ENCODE assay signal across 8 cellular contexts in the genomic region with DNA sequence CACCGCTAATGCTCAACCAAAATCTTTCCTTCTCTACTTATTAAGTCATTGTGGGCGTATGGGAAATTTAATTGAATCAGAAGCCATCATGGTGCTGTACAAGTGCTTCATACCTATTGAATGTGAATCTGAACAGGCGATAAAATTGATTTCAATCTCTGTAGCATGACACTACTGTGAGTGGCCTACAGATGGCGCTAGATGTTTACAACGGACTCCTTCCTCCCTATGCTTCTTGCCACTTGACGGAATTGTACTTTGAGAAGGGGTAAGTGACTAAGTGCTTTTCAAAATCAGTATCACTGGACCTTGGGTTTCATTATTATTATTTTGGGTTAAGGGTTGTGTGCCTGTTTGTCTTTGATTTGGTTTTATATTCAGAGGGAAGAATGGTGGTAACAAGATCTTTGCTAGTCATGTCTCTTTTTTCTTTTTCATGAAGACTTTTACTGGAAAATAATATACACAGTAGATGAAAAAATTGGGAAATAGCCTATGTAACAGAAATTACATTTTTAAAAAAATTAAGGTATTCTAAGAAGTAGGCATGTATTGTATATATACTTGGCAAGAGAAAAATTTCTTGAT. TPM values are rescaled to one million over a fixed set of nuclear protein-coding genes. Genes with fewer than 3 reads are reported as not detected.
DNase-seq lines count a peak whose midpoint lies in the region; ATAC-seq and TF ChIP-seq lines count a peak whose summit lies in the region.

No MANE protein-coding gene starts in this region.

- peak; percentile 53 for ATAC-seq in GM21423 (IDR thresholded peaks at IDR 0.05; ENCODE audit: unreplicated experiment)

- H3K36me3 ChIP-seq in osteoblast (ENCODE audit: insufficient read depth, low read length), result no peaks in the 10 kb centered on the region
- no peaks in the 10 kb centered on the region for H3K36me3 ChIP-seq in tibial nerve

- H4K20me1 ChIP-seq in osteoblast (ENCODE audit: insufficient read depth, low read length), result no peaks in the 10 kb centered on the region

- 13 to 20% methylated on average over 6 of the region's 6 CpGs for WGBS in tibial nerve, 2 donors

- TF ChIP-seq CTCF in LNCAP (IDR thresholded peaks at IDR 0.05) (peak; percentile 92), fibroblast of the aortic adventitia (IDR thresholded peaks at IDR 0.05; ENCODE audit: insufficient read depth, low read length) (peak; percentile 92), osteoblast (IDR thresholded peaks at IDR 0.05; ENCODE audit: extremely low read depth, low read depth, low read length) (peak; percentile 95), tibial nerve (IDR thresholded peaks at IDR 0.05) (peak; percentile 75 to 85 (median 79))

- no peak overlapping the region for H2AFZ ChIP-seq in osteoblast (ENCODE audit: low read length)

- H3K4me1 ChIP-seq in osteoblast (ENCODE audit: insufficient read depth, low read length) (no peaks in the 10 kb centered on the region), tibial nerve (no peaks in the 10 kb centered on the region)

- H3K27ac ChIP-seq in osteoblast (ENCODE audit: low read depth, low read length), result no peak overlapping the region
- no peak overlapping the region for H3K27ac ChIP-seq in tibial nerve

- DNase-seq in COLO668 (lab: John Stamatoyannopoulos, UW; ENCODE audit: unreplicated experiment), result peak; percentile 44
- DNase-seq in RKO (ENCODE audit: low spot score), result peak; percentile 80
- peak; percentile 67 to 76 for DNase-seq in activated T-cell treated with anti-CD3 and anti-CD28 coated beads, Interleukin-2, amount 50 U/mL, for 48 hours
- peak; percentile 83 for DNase-seq in fibroblast of the aortic adventitia (ENCODE audit: low read depth)
- peak; percentile 72 for DNase-seq in osteoblast (ENCODE audit: insufficient read length, low spot score, missing footprints)
- DNase-seq in tibial nerve (ENCODE audit: low spot score in 2 of 2), result peak; percentile 45 to 84

- no peak for TF ChIP-seq EP300 in tibial nerve (IDR thresholded peaks at IDR 0.05)

- H3K27me3 ChIP-seq in osteoblast (ENCODE audit: insufficient read depth, low read length) (peaks cover 4% of the 10 kb centered on the region), tibial nerve (no peaks in the 10 kb centered on the region)

- no peaks in the 10 kb centered on the region for H3K9me3 ChIP-seq in osteoblast (ENCODE audit: low read depth, low read length)
- H3K9me3 ChIP-seq in tibial nerve, result no peaks in the 10 kb centered on the region

- no peak overlapping the region for H3K4me3 ChIP-seq in fibroblast of the aortic adventitia (ENCODE audit: low read depth, low read length)
- no peak overlapping the region for H3K4me3 ChIP-seq in osteoblast (ENCODE audit: insufficient read depth, low read length)
- H3K4me3 ChIP-seq in tibial nerve, result no peak overlapping the region

- TF ChIP-seq POLR2A in tibial nerve (IDR thresholded peaks at IDR 0.05), result no peak

- no peaks in the 10 kb centered on the region for H3K79me2 ChIP-seq in osteoblast (ENCODE audit: insufficient read depth, low read length)

- H3K4me2 ChIP-seq in osteoblast (ENCODE audit: insufficient read depth, low read length), result no peak overlapping the region

RNA-seq across cellular contexts. Expression of gene ACP3, which starts 35.4 kb away (rescaled TPM):
- total RNA-seq in fibroblast of the aortic adventitia (ENCODE audit: low replicate concordance), result 0.63 TPM in 1 of 2 replicates, not detected in the other
- total RNA-seq in osteoblast, result under 0.01 TPM in 1 of 2 replicates, not detected in the other
- 1 to 10 TPM in 2 of 4 donors, under 1 TPM in 1, not detected in 1; 0.42 to 5.0 (median 3.3) TPM for total RNA-seq in tibial nerve
